ENCODE assay signal across 8 cellular contexts in genomic region chr4:25861951-25862410, GRCh38. TPM values are rescaled to one million over a fixed set of nuclear protein-coding genes. Genes with fewer than 3 reads are reported as not detected.
DNase-seq lines count a peak whose midpoint lies in the region; ATAC-seq and TF ChIP-seq lines count a peak whose summit lies in the region.

No MANE protein-coding gene starts in this region.

- CTCF ChIA-PET in PC-3 (lab: Charles Lee): no interaction called here

- H3F3A ChIP-seq in PC-3 (ENCODE audit: low read length, unreplicated experiment): no peaks in the 10 kb centered on the region

- H3K9me2 ChIP-seq in PC-3 (replicated peaks; ENCODE audit: low read length): no peaks in the 10 kb centered on the region

- peak; percentile 26 for ATAC-seq in PC-3

- H2AFZ ChIP-seq in PC-3 (ENCODE audit: low read length): peak overlapping the region; percentile 90

- peaks cover 37% of the 10 kb centered on the region for H3K79me2 ChIP-seq in PC-3 (ENCODE audit: low read length)

- H3K9me3 ChIP-seq in HAP-1 (no peaks in the 10 kb centered on the region), PC-3 (ENCODE audit: low read length) (no peaks in the 10 kb centered on the region)

- H3K27ac ChIP-seq in PC-3 (ENCODE audit: low read length): peak overlapping the region; percentile 35

- peak; percentile 25 for DNase-seq in ELR (ENCODE audit: low read depth)
- DNase-seq in HAP-1 (ENCODE audit: low spot score in 2 of 2): peak; percentile 36 to 54
- DNase-seq in PC-3: peak; percentile 49
- peak; percentile 19 for DNase-seq in amniotic epithelial cell (ENCODE audit: low read depth)
- DNase-seq in iPS-NIHi7 (ENCODE audit: extremely low spot score): peak; percentile 28
- peak; percentile 43 for DNase-seq in stimulated activated CD4-positive, alpha-beta T cell treated with anti-CD3 and anti-CD28 coated beads, Interleukin-4, amount 100 ng/mL, for 24 hours
- DNase-seq in DMS79 treated with DMSO at 0.1 percent for 48 hours (lab: John Stamatoyannopoulos, UW): no peak
- no peak for DNase-seq in OCI-M2 (lab: John Stamatoyannopoulos, UW; ENCODE audit: unreplicated experiment)

- H3K36me3 ChIP-seq in HAP-1 (replicated peaks) (no peaks in the 10 kb centered on the region), PC-3 (ENCODE audit: low read depth, low read length) (no peaks in the 10 kb centered on the region)

- peak overlapping the region; percentile 51 for H3K4me3 ChIP-seq in HAP-1
- H3K4me3 ChIP-seq in PC-3 (ENCODE audit: low read length): peak overlapping the region; percentile 87

- TF ChIP-seq CTCF in PC-3 (conservative IDR thresholded peaks at IDR 0.05; ENCODE audit: low read depth, low read length): no peak

- intact Hi-C loops in PC-3 (cut with micrococcal nuclease): loop anchor here (2.0 kb wide), 1 partner anchor 45 kb away; no protein-coding TSS in a partner anchor

- in situ Hi-C loops in HAP-1 (cut with MboI; ENCODE audit: low sequenced_read_pairs): no loop called here

- BruUV-seq in PC-3 (replicated peaks; lab: Mats Ljungman, UMichigan): no TSS peak

- peak overlapping the region; percentile 92 for H3K4me2 ChIP-seq in PC-3 (ENCODE audit: low read length)

- H3K9ac ChIP-seq in PC-3 (ENCODE audit: low read length): peak overlapping the region; percentile 50

- H3K4me1 ChIP-seq in HAP-1: peaks cover 22% of the 10 kb centered on the region
- H3K4me1 ChIP-seq in PC-3 (ENCODE audit: insufficient read depth, low read length): peaks cover 21% of the 10 kb centered on the region

- H3K27me3 ChIP-seq in HAP-1 (ENCODE audit: low read depth): no peaks in the 10 kb centered on the region
- no peaks in the 10 kb centered on the region for H3K27me3 ChIP-seq in PC-3 (ENCODE audit: low read length)

- POLR2A ChIA-PET in PC-3 (lab: Charles Lee; ENCODE audit: unreplicated experiment): no interaction called here

- H4K20me1 ChIP-seq in PC-3 (ENCODE audit: low read length): no peaks in the 10 kb centered on the region

RNA-seq across cellular contexts. Expression of gene SEL1L3, which starts 0.8 kb away (rescaled TPM):
- 31.9 and 36.1 TPM in 2 replicates for total RNA-seq in PC-3 (2014; rRNA removed)

RNA-seq across cellular contexts. Expression of gene SMIM20, which starts 52.0 kb away (rescaled TPM):
- 21.3 and 27.0 TPM in 2 replicates for total RNA-seq in PC-3 (2014; rRNA removed)

Comparison
In these comparisons a context has a peak if more than half of its experiments do, and no peak if none do; other contexts are left out.
1. DNase-seq: peak in ELR (single experiment), HAP-1 (2 of 2), PC-3 (single experiment), amniotic epithelial cell (single experiment), iPS-NIHi7 (single experiment) and stimulated activated CD4-positive, alpha-beta T cell treated with anti-CD3 and anti-CD28 coated beads, Interleukin-4, amount 100 ng/mL, for 24 hours (single experiment); none in DMS79 treated with DMSO at 0.1 percent for 48 hours (single experiment) and OCI-M2 (single experiment).